1 cellular context compared by ENCODE assay signal in the genomic region with DNA sequence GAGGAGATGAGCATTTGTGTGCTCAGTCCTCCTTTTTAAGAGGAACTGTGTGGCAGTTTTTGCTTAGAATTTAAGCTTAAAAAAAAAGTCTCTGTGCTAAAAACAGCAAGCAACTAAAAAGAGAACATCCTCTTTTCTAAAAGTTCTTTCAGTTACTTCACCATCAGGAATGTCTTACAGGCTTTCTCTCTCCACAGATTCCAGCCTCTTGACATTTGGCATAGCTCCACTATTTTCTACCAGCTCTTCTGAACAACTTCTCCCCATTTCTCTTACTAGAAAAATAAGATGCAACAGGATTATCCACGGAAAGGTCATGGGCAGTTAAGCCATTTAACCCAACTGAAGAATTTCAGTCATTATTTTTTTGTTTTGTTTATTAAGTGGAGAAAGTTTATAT.
TF ChIP-seq lines count a peak whose summit lies in the region.

No MANE protein-coding gene starts in this region.

TF ChIP-seq in A549, 52 proteins besides CTCF, POLR2A, EP300 and RAD21 (continued from another document):
- TF ChIP-seq, protein P1, sequence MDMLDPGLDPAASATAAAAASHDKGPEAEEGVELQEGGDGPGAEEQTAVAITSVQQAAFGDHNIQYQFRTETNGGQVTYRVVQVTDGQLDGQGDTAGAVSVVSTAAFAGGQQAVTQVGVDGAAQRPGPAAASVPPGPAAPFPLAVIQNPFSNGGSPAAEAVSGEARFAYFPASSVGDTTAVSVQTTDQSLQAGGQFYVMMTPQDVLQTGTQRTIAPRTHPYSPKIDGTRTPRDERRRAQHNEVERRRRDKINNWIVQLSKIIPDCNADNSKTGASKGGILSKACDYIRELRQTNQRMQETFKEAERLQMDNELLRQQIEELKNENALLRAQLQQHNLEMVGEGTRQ (IDR thresholded peaks at IDR 0.05) = no peak
